Comparison of ENCODE assay signal across 9 cellular contexts in genomic region chrX:110412971-110413726, GRCh38. TPM values are rescaled to one million over a fixed set of nuclear protein-coding genes. Genes with fewer than 3 reads are reported as not detected.
DNase-seq lines count a peak whose midpoint lies in the region; ATAC-seq and TF ChIP-seq lines count a peak whose summit lies in the region.
"Had no signal": no experiment of that assay in that cellular context is flagged by ENCODE, and none has a peak within 500 bp of the region (broad histone marks: within the 10 kb centered on the region; RNA-seq: fewer than 3 reads in every experiment).

No MANE protein-coding gene starts in this region.

- no peak overlapping the region for H3K9ac ChIP-seq in neural progenitor cell

- H3F3A ChIP-seq in neural progenitor cell (ENCODE audit: low read depth) = no peaks in the 10 kb centered on the region

- H3K9me3 Mint-ChIP-seq in activated T-cell treated with anti-CD3 and anti-CD28 coated beads, Interleukin-2, amount 50 U/mL, for 4 hours = no peaks in the 10 kb centered on the region
- H3K9me3 Mint-ChIP-seq in neural progenitor cell = no peaks in the 10 kb centered on the region
- no peaks in the 10 kb centered on the region for H3K9me3 Mint-ChIP-seq in stimulated activated naive CD8-positive, alpha-beta T cell treated with anti-CD3 and anti-CD28 coated beads, Interleukin-15, amount 100 ng/mL, for 72 hours
- H3K9me3 Mint-ChIP-seq: T-helper 1 cell treated with Interleukin-12 subunit alpha and Interleukin-12 subunit beta and Interleukin-4 antibody, amounts not matched to agents 30 μg/mL and 1 μg/mL, for 36 hours had no signal

- ATAC-seq in GM19467 (IDR thresholded peaks at IDR 0.05; ENCODE audit: unreplicated experiment) = peak; percentile 59
- ATAC-seq in activated T-cell treated with anti-CD3 and anti-CD28 coated beads, Interleukin-2, amount 50 U/mL, for 4 hours = peak; percentile 89 to 90
- peak; percentile 90 for ATAC-seq in stimulated activated naive CD8-positive, alpha-beta T cell treated with anti-CD3 and anti-CD28 coated beads, Interleukin-15, amount 100 ng/mL, for 72 hours

- no peak overlapping the region for H3K27ac Mint-ChIP-seq in neural progenitor cell
- H3K27ac Mint-ChIP-seq in stimulated activated naive CD8-positive, alpha-beta T cell treated with anti-CD3 and anti-CD28 coated beads, Interleukin-15, amount 100 ng/mL, for 72 hours = peak overlapping the region in 1 of 2 donors; percentile 48
- H3K27ac Mint-ChIP-seq: T-helper 1 cell treated with Interleukin-12 subunit alpha and Interleukin-12 subunit beta and Interleukin-4 antibody, amounts not matched to agents 30 μg/mL and 1 μg/mL, for 36 hours had no signal

- DNase-seq in COLO829 (ENCODE audit: low spot score) (peak; percentile 75), HuH-7 (ENCODE audit: low spot score) (peak; percentile 74), OCI-M1 (lab: John Stamatoyannopoulos, UW) (peak; percentile 92), fibroblast of peridontal ligament (ENCODE audit: extremely low read depth) (peak; percentile 66), neural progenitor cell (ENCODE audit: low spot score) (peak; percentile 84)
- DNase-seq in activated T-cell treated with anti-CD3 and anti-CD28 coated beads, Interleukin-2, amount 50 U/mL, for 4 hours = peak; percentile 63
- peak; percentile 40 to 58 for DNase-seq in stimulated activated naive CD8-positive, alpha-beta T cell treated with anti-CD3 and anti-CD28 coated beads, Interleukin-15, amount 100 ng/mL, for 72 hours

- no peaks in the 10 kb centered on the region for H4K20me1 ChIP-seq in neural progenitor cell (ENCODE audit: low read depth)

- no peak overlapping the region for H3K4me3 ChIP-seq in neural progenitor cell

- H3K27ac ChIP-seq in neural progenitor cell = no peak overlapping the region

- peak overlapping the region; percentile 61 for H3K4me2 ChIP-seq in neural progenitor cell

- no peaks in the 10 kb centered on the region for H3K27me3 ChIP-seq in neural progenitor cell

- peak; percentile 79 for TF ChIP-seq CTCF in neural progenitor cell (IDR thresholded peaks at IDR 0.05)

- no peaks in the 10 kb centered on the region for H3K4me1 ChIP-seq in neural progenitor cell

- no peak overlapping the region for H2AFZ ChIP-seq in neural progenitor cell (replicated peaks)

- no peaks in the 10 kb centered on the region for H3K36me3 Mint-ChIP-seq in activated T-cell treated with anti-CD3 and anti-CD28 coated beads, Interleukin-2, amount 50 U/mL, for 4 hours (ENCODE audit: insufficient read depth)
- H3K36me3 Mint-ChIP-seq in neural progenitor cell = no peaks in the 10 kb centered on the region

- no peak overlapping the region for H3K4me3 Mint-ChIP-seq in activated T-cell treated with anti-CD3 and anti-CD28 coated beads, Interleukin-2, amount 50 U/mL, for 4 hours
- H3K4me3 Mint-ChIP-seq in neural progenitor cell = no peak overlapping the region
- no peak overlapping the region for H3K4me3 Mint-ChIP-seq in stimulated activated naive CD8-positive, alpha-beta T cell treated with anti-CD3 and anti-CD28 coated beads, Interleukin-15, amount 100 ng/mL, for 72 hours
- H3K4me3 Mint-ChIP-seq: T-helper 1 cell treated with Interleukin-12 subunit alpha and Interleukin-12 subunit beta and Interleukin-4 antibody, amounts not matched to agents 30 μg/mL and 1 μg/mL, for 36 hours had no signal

- H3K79me2 ChIP-seq in neural progenitor cell (ENCODE audit: low read depth) = no peaks in the 10 kb centered on the region

- H3K4me1 Mint-ChIP-seq in activated T-cell treated with anti-CD3 and anti-CD28 coated beads, Interleukin-2, amount 50 U/mL, for 4 hours (ENCODE audit: low read depth) = peaks cover 2% of the 10 kb centered on the region
- peaks cover 47% of the 10 kb centered on the region for H3K4me1 Mint-ChIP-seq in neural progenitor cell
- peaks cover 8% of the 10 kb centered on the region for H3K4me1 Mint-ChIP-seq in stimulated activated naive CD8-positive, alpha-beta T cell treated with anti-CD3 and anti-CD28 coated beads, Interleukin-15, amount 100 ng/mL, for 72 hours

- no peaks in the 10 kb centered on the region for H3K9me3 ChIP-seq in neural progenitor cell (ENCODE audit: low read depth)

- H3K36me3 ChIP-seq in neural progenitor cell = no peaks in the 10 kb centered on the region

- no peaks in the 10 kb centered on the region for H3K27me3 Mint-ChIP-seq in activated T-cell treated with anti-CD3 and anti-CD28 coated beads, Interleukin-2, amount 50 U/mL, for 4 hours (ENCODE audit: low read depth)
- H3K27me3 Mint-ChIP-seq in neural progenitor cell (ENCODE audit: insufficient read depth, low read depth) = peaks cover 4% of the 10 kb centered on the region
- peaks cover 9% of the 10 kb centered on the region for H3K27me3 Mint-ChIP-seq in stimulated activated naive CD8-positive, alpha-beta T cell treated with anti-CD3 and anti-CD28 coated beads, Interleukin-15, amount 100 ng/mL, for 72 hours

RNA-seq across cellular contexts. Expression of gene RTL9, which starts 54.5 kb away (rescaled TPM):
- total RNA-seq in activated T-cell treated with anti-CD3 and anti-CD28 coated beads, Interleukin-2, amount 50 U/mL, for 4 hours = not detected
- total RNA-seq in neural progenitor cell (ENCODE audit: low replicate concordance) = 0.22 and 0.49 TPM in 2 replicates
